ENCODE assay signal across 1 cellular context in genomic region chr11:534592-535518, GRCh38.
TF ChIP-seq lines count a peak whose summit lies in the region.

No MANE protein-coding gene starts in this region.

TF ChIP-seq in WTC11, 78 proteins besides CTCF, POLR2A, EP300 and RAD21 (continued from another document):
- TF ChIP-seq, protein P1, sequence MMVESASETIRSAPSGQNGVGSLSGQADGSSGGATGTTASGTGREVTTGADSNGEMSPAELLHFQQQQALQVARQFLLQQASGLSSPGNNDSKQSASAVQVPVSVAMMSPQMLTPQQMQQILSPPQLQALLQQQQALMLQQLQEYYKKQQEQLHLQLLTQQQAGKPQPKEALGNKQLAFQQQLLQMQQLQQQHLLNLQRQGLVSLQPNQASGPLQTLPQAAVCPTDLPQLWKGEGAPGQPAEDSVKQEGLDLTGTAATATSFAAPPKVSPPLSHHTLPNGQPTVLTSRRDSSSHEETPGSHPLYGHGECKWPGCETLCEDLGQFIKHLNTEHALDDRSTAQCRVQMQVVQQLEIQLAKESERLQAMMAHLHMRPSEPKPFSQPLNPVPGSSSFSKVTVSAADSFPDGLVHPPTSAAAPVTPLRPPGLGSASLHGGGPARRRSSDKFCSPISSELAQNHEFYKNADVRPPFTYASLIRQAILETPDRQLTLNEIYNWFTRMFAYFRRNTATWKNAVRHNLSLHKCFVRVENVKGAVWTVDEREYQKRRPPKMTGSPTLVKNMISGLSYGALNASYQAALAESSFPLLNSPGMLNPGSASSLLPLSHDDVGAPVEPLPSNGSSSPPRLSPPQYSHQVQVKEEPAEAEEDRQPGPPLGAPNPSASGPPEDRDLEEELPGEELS (CRISPR knock-in tag; IDR thresholded peaks at IDR 0.05) = no peak
- no peak for TF ChIP-seq SP1 (CRISPR knock-in tag; conservative IDR thresholded peaks at IDR 0.05)
- no peak for TF ChIP-seq TP53 (CRISPR knock-in tag; IDR thresholded peaks at IDR 0.05)
